Comparison of ENCODE assay signal across 8 cellular contexts in the genomic region with DNA sequence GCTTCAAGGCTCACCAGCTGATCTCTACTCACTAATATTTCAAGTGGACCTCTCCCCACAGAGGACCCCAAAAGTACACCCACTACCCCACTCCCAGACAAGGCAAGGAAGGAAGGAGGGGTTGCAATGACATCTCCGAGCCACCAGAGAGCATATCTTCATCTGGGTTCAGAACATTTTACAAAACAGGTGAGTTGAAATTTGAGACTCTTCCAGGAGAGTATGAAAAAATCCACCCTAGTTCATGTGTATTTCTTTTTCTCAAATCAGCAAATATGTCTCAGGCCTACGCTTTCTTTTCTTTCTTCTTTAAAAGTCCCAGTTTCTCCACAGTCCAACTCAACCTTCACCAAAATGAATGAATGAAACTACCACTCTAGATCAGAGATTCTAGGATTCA.
DNase-seq lines count a peak whose midpoint lies in the region; ATAC-seq and TF ChIP-seq lines count a peak whose summit lies in the region.

No MANE protein-coding gene starts in this region.

- H3K4me3 ChIP-seq in endodermal cell (ENCODE audit: low read length) (no peak overlapping the region), retinal pigment epithelial cell (ENCODE audit: low read length) (no peak overlapping the region)

- no peak overlapping the region for H3K27ac ChIP-seq in endodermal cell (ENCODE audit: low read depth, low read length)

- no peaks in the 10 kb centered on the region for H3K9me3 ChIP-seq in endodermal cell (ENCODE audit: control insufficient read depth, low read length)

- POLR2A ChIA-PET in GM10248 (lab: Yijun Ruan, JAX), result no interaction called here

- no peaks in the 10 kb centered on the region for H3K9me3 Mint-ChIP-seq in endodermal cell

- H3K4me3 Mint-ChIP-seq in endodermal cell, result no peak overlapping the region

- H3K27me3 Mint-ChIP-seq in endodermal cell (ENCODE audit: insufficient read depth), result no peaks in the 10 kb centered on the region

- CTCF ChIA-PET in GM10248 (lab: Yijun Ruan, JAX), result interaction anchor here (0.9 to 1.4 kb wide), 9 partner anchors 9 to 60 kb away, joined by 3 to 10 read pairs (median 4); no protein-coding TSS in a partner anchor

- H3K27me3 ChIP-seq in endodermal cell (ENCODE audit: control insufficient read depth, insufficient read depth, low read length, poor library complexity, severe bottlenecking), result no peaks in the 10 kb centered on the region

- WGBS in endodermal cell (ENCODE audit: insufficient coverage in 1 of 2, insufficient read length in 1 of 2), 2 experiments, result 79 to 100% methylated on average over 1 to 2 of the region's 2 CpGs

- peaks cover 41% of the 10 kb centered on the region for H3K4me1 Mint-ChIP-seq in endodermal cell

- DNase-seq in GM10248 (ENCODE audit: extremely low spot score) (peak; percentile 35), NCI-H1092 (lab: John Stamatoyannopoulos, UW) (peak; percentile 12), endodermal cell (peak; percentile 55), retinal pigment epithelial cell (ENCODE audit: low read depth) (no peak), OCI-M2 (lab: John Stamatoyannopoulos, UW; ENCODE audit: unreplicated experiment) (no peak), NK-92 (lab: John Stamatoyannopoulos, UW; ENCODE audit: unreplicated experiment) (no peak)

- no peaks in the 10 kb centered on the region for H3K36me3 ChIP-seq in endodermal cell (ENCODE audit: control insufficient read depth, insufficient read depth, low read length)

- H3K4me1 ChIP-seq in endodermal cell (ENCODE audit: control insufficient read depth, insufficient read depth, low read length), result peaks cover 17% of the 10 kb centered on the region

- no peak overlapping the region for H3K9ac ChIP-seq in endodermal cell (ENCODE audit: extremely low read depth, low read length, poor library complexity, severe bottlenecking)

- no peaks in the 10 kb centered on the region for H3K36me3 Mint-ChIP-seq in endodermal cell (ENCODE audit: low read depth)

- TF ChIP-seq CTCF in GM10248 (IDR thresholded peaks at IDR 0.05; ENCODE audit: control extremely low read depth, extremely low read depth, low read depth, missing control alignments), result peak; percentile 26
- peak; percentile 82 for TF ChIP-seq CTCF in endodermal cell (conservative IDR thresholded peaks at IDR 0.05)
- peak; percentile 64 for TF ChIP-seq CTCF in retinal pigment epithelial cell (conservative IDR thresholded peaks at IDR 0.05; ENCODE audit: low read depth, low read length)

- ATAC-seq in HG03095 (IDR thresholded peaks at IDR 0.05; ENCODE audit: unreplicated experiment), result no peak
- ATAC-seq in GM21576 (IDR thresholded peaks at IDR 0.05; ENCODE audit: unreplicated experiment), result no peak

- no peak overlapping the region for H3K27ac Mint-ChIP-seq in endodermal cell

Comparison
In these comparisons a context has a peak if more than half of its experiments do, and no peak if none do; other contexts are left out.
1. DNase-seq: peak in GM10248 (single experiment), NCI-H1092 (single experiment) and endodermal cell (single experiment); none in retinal pigment epithelial cell (single experiment), OCI-M2 (single experiment) and NK-92 (single experiment).
2. CTCF ChIP-seq: peak in every context shown above with its lines; median percentile 82 in endodermal cell; 64 in retinal pigment epithelial cell; 26 in GM10248.